In the genomic region with DNA sequence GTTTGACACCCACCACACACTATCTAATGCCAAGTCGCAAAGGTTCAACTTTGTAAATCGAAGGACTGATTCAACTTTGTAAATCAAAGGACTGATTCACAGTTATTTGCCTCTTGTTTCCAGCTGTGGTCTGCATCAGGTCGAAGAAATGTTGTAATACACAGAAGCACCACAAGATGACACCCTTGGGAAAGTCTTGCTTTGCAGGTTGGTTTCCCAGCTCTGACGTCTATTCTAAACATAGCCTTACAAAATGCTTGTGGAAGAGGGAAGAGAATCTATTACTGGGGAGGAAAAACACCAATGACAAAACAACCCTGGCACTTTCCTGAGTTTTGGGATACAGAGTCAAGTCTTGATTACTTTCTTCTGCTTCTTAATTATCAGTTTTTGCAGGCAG, we compare ENCODE assay signal across 8 cellular contexts.
A peak's percentile ranks its signal among the peaks of the same experiment; 100 is the strongest.
DNase-seq lines count a peak whose midpoint lies in the region; ATAC-seq and TF ChIP-seq lines count a peak whose summit lies in the region.

No MANE protein-coding gene starts in this region.

- TF ChIP-seq CTCF in DOHH2 (IDR thresholded peaks at IDR 0.05; ENCODE audit: low read depth, low read length, poor library complexity, severe bottlenecking): peak; percentile 59

- H4K20me1 ChIP-seq in DOHH2 (ENCODE audit: control insufficient read depth, insufficient read depth, low read depth, low read length): no peaks in the 10 kb centered on the region

- no peak overlapping the region for H3K4me2 ChIP-seq in DOHH2 (ENCODE audit: low read length)

- in situ Hi-C loops in T47D (cut with HindIII; ENCODE audit: low pct_unique_long_range_greater_than_20kb, low sequenced_read_pairs): no loop called here

- H3K9me3 ChIP-seq in DOHH2 (ENCODE audit: control insufficient read depth, insufficient read depth, low read length): no peaks in the 10 kb centered on the region

- H3K27me3 ChIP-seq in DOHH2 (ENCODE audit: control insufficient read depth, low read length): no peaks in the 10 kb centered on the region

- no peaks in the 10 kb centered on the region for H3K9me2 ChIP-seq in DOHH2 (replicated peaks; ENCODE audit: control insufficient read depth, low read length)

- H3K27ac ChIP-seq in DOHH2 (ENCODE audit: low read depth, low read length): no peak overlapping the region

- H3F3A ChIP-seq in DOHH2 (ENCODE audit: control insufficient read depth, insufficient read depth): no peaks in the 10 kb centered on the region

- no peaks in the 10 kb centered on the region for H3K79me2 ChIP-seq in DOHH2 (ENCODE audit: control insufficient read depth, low read length)

- H3K4me3 ChIP-seq in DOHH2 (ENCODE audit: low read length): no peak overlapping the region

- peak; percentile 86 for ATAC-seq in GM21576 (IDR thresholded peaks at IDR 0.05; ENCODE audit: unreplicated experiment)

- DNase-seq in NCI-H1092 (lab: John Stamatoyannopoulos, UW) (peak; percentile 65), SKM-1 treated with dmso at 0.1 percent for 144 hours (lab: John Stamatoyannopoulos, UW; ENCODE audit: unreplicated experiment) (peak; percentile 46), T47D (ENCODE audit: low read depth in 1 of 2, low spot score in 1 of 2) (peak; percentile 38 to 79), inferior parietal cortex (ENCODE audit: extremely low spot score) (peak; percentile 79), NK-92 (lab: John Stamatoyannopoulos, UW; ENCODE audit: unreplicated experiment) (no peak)
- peak; percentile 10 to 18 for DNase-seq in stimulated activated CD4-positive, alpha-beta T cell treated with anti-CD3 and anti-CD28 coated beads, Interleukin-4, amount 100 ng/mL, for 48 hours (ENCODE audit: low read depth in 2 of 2)

- H3K4me1 ChIP-seq in DOHH2 (ENCODE audit: control insufficient read depth, low read length): no peaks in the 10 kb centered on the region

- H3K36me3 ChIP-seq in DOHH2 (ENCODE audit: control insufficient read depth, low read length): no peaks in the 10 kb centered on the region
